In genomic region chr17:45425125-45425983, GRCh38 we compare ENCODE assay signal across 1 cellular context.
TF ChIP-seq lines count a peak whose summit lies in the region.

No MANE protein-coding gene starts in this region.

TF ChIP-seq in HepG2, 621 proteins besides CTCF, POLR2A, EP300 and RAD21 (continued from another document and continues in another):
- TF ChIP-seq ZNF629 (CRISPR knock-in tag; conservative IDR thresholded peaks at IDR 0.05): no peak
- peak; percentile 79 for TF ChIP-seq SAP130 (CRISPR knock-in tag; IDR thresholded peaks at IDR 0.05; ENCODE audit: low read depth)
- no peak for TF ChIP-seq ZNF282 (IDR thresholded peaks at IDR 0.05; ENCODE audit: partially characterized antibody)
- peak; percentile 75 for TF ChIP-seq ZBTB7B (CRISPR knock-in tag; IDR thresholded peaks at IDR 0.05)
- TF ChIP-seq MXD4 (CRISPR knock-in tag; IDR thresholded peaks at IDR 0.05): peak; percentile 65; the same call in 1 of the 2 replicates
- TF ChIP-seq ZNF33A (CRISPR knock-in tag; IDR thresholded peaks at IDR 0.05; ENCODE audit: borderline replicate concordance): no peak
- TF ChIP-seq SMAD9 (CRISPR knock-in tag; IDR thresholded peaks at IDR 0.05): no peak
- 0 out of 2 replicates have a peak, but pooled peaks have one; percentile 20 for TF ChIP-seq FOXK2 (IDR thresholded peaks at IDR 0.05)
- peak; percentile 65; the same call in 1 of the 2 replicates for TF ChIP-seq MAZ (IDR thresholded peaks at IDR 0.05; ENCODE audit: borderline replicate concordance, low read depth, low read length)
- TF ChIP-seq MAZ (CRISPR knock-in tag; IDR thresholded peaks at IDR 0.05; ENCODE audit: low read depth): peak; percentile 53
- peak; percentile 79; the same call in 1 of the 2 replicates for TF ChIP-seq ZNF512B (CRISPR knock-in tag; IDR thresholded peaks at IDR 0.05; ENCODE audit: borderline replicate concordance)
- TF ChIP-seq ISX (CRISPR knock-in tag; conservative IDR thresholded peaks at IDR 0.05): 0 out of 2 replicates have a peak, but pooled peaks have one; percentile 45
- no peak for TF ChIP-seq ZNF850 (CRISPR knock-in tag; conservative IDR thresholded peaks at IDR 0.05)
- TF ChIP-seq SALL1 (CRISPR knock-in tag; IDR thresholded peaks at IDR 0.05): peak; percentile 61
- TF ChIP-seq POGK (CRISPR knock-in tag; conservative IDR thresholded peaks at IDR 0.05): no peak; the same call in 1 of the 2 replicates
- TF ChIP-seq PPARG (CRISPR knock-in tag; conservative IDR thresholded peaks at IDR 0.05): 0 out of 2 replicates have a peak, but pooled peaks have one; percentile 30
- no peak for TF ChIP-seq NFATC3 (CRISPR knock-in tag; IDR thresholded peaks at IDR 0.05)
- peak; percentile 79 for TF ChIP-seq GABPB1 (CRISPR knock-in tag; IDR thresholded peaks at IDR 0.05)
- peak; percentile 60 for TF ChIP-seq KAT8 (CRISPR knock-in tag; IDR thresholded peaks at IDR 0.05)
- TF ChIP-seq ZNF143 (CRISPR knock-in tag; IDR thresholded peaks at IDR 0.05): no peak; the same call in 1 of the 2 replicates
- TF ChIP-seq CSRNP1 (CRISPR knock-in tag; IDR thresholded peaks at IDR 0.05): peak; percentile 87; the same call in 1 of the 2 replicates
- TF ChIP-seq ZBTB26 (CRISPR knock-in tag; IDR thresholded peaks at IDR 0.05; ENCODE audit: borderline replicate concordance): 0 out of 2 replicates have a peak, but pooled peaks have one; percentile 64
- peak; percentile 93 for TF ChIP-seq ZNF263 (CRISPR knock-in tag; IDR thresholded peaks at IDR 0.05)
- TF ChIP-seq ZFY (CRISPR knock-in tag; IDR thresholded peaks at IDR 0.05): peak; percentile 81
- 0 out of 2 replicates have a peak, but pooled peaks have one; percentile 40 for TF ChIP-seq SP2 (CRISPR knock-in tag; IDR thresholded peaks at IDR 0.05)
- TF ChIP-seq HCFC1 (IDR thresholded peaks at IDR 0.05; ENCODE audit: low read depth, low read length): 0 out of 2 replicates have a peak, but pooled peaks have one; percentile 21
- peak; percentile 74; the same call in 1 of the 2 replicates for TF ChIP-seq ZNF772 (CRISPR knock-in tag; IDR thresholded peaks at IDR 0.05)
- no peak for TF ChIP-seq PHB2 (IDR thresholded peaks at IDR 0.05; ENCODE audit: partially characterized antibody)
- TF ChIP-seq TGIF2 (CRISPR knock-in tag; IDR thresholded peaks at IDR 0.05): 0 out of 2 replicates have a peak, but pooled peaks have one; percentile 16
- TF ChIP-seq FOXJ3 (CRISPR knock-in tag; IDR thresholded peaks at IDR 0.05; ENCODE audit: borderline replicate concordance): no peak
- TF ChIP-seq ZNF367 (CRISPR knock-in tag; IDR thresholded peaks at IDR 0.05; ENCODE audit: borderline replicate concordance): 0 out of 2 replicates have a peak, but pooled peaks have one; percentile 57
- TF ChIP-seq, protein P1, sequence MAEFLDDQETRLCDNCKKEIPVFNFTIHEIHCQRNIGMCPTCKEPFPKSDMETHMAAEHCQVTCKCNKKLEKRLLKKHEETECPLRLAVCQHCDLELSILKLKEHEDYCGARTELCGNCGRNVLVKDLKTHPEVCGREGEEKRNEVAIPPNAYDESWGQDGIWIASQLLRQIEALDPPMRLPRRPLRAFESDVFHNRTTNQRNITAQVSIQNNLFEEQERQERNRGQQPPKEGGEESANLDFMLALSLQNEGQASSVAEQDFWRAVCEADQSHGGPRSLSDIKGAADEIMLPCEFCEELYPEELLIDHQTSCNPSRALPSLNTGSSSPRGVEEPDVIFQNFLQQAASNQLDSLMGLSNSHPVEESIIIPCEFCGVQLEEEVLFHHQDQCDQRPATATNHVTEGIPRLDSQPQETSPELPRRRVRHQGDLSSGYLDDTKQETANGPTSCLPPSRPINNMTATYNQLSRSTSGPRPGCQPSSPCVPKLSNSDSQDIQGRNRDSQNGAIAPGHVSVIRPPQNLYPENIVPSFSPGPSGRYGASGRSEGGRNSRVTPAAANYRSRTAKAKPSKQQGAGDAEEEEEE (CRISPR knock-in tag; IDR thresholded peaks at IDR 0.05; ENCODE audit: borderline replicate concordance): no peak
- peak; percentile 53 for TF ChIP-seq HNRNPLL (IDR thresholded peaks at IDR 0.05; ENCODE audit: low read depth, low read length, poor library complexity, severe bottlenecking)
- no peak; the same call in none of the 2 replicates for TF ChIP-seq RARA (CRISPR knock-in tag; IDR thresholded peaks at IDR 0.05)
- TF ChIP-seq SNAPC5 (CRISPR knock-in tag; IDR thresholded peaks at IDR 0.05; ENCODE audit: borderline replicate concordance): no peak
- 0 out of 2 replicates have a peak, but pooled peaks have one; percentile 59 for TF ChIP-seq SSRP1 (CRISPR knock-in tag; IDR thresholded peaks at IDR 0.05)
- no peak for TF ChIP-seq TRIM22 (IDR thresholded peaks at IDR 0.05)
- TF ChIP-seq HBP1 (CRISPR knock-in tag; IDR thresholded peaks at IDR 0.05; ENCODE audit: low read depth): no peak
- 0 out of 2 replicates have a peak, but pooled peaks have one; percentile 11 for TF ChIP-seq ARNTL (CRISPR knock-in tag; IDR thresholded peaks at IDR 0.05)
- TF ChIP-seq ZNF207 (IDR thresholded peaks at IDR 0.05; ENCODE audit: borderline replicate concordance): no peak
- TF ChIP-seq DNMT1 (CRISPR knock-in tag; IDR thresholded peaks at IDR 0.05): no peak
- TF ChIP-seq ZNF317 (CRISPR knock-in tag; IDR thresholded peaks at IDR 0.05): peak; percentile 36; the same call in 1 of the 2 replicates
- TF ChIP-seq HOXA9 (CRISPR knock-in tag; IDR thresholded peaks at IDR 0.05; ENCODE audit: borderline replicate concordance): no peak
- TF ChIP-seq, protein P2, sequence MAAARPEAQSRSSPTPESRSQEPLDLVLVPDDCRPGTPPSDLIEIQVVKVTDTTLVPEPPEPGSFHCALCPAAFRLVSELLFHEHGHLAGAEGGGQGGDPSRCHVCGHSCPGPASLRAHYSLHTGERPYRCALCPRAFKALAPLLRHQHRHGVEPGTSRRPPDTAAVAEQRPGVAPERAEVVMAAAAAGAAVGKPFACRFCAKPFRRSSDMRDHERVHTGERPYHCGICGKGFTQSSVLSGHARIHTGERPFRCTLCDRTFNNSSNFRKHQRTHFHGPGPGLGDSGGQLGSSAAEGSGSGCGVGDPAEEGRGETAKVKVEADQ (CRISPR knock-in tag; IDR thresholded peaks at IDR 0.05; ENCODE audit: borderline replicate concordance): no peak
- no peak for TF ChIP-seq NCOA5 (CRISPR knock-in tag; IDR thresholded peaks at IDR 0.05)
- no peak for TF ChIP-seq JUNB (CRISPR knock-in tag; IDR thresholded peaks at IDR 0.05; ENCODE audit: borderline replicate concordance)
- TF ChIP-seq TAF1 (CRISPR knock-in tag; IDR thresholded peaks at IDR 0.05): peak; percentile 91
- no peak for TF ChIP-seq NCOA1 (CRISPR knock-in tag; IDR thresholded peaks at IDR 0.05)
- TF ChIP-seq ZNF18 (CRISPR knock-in tag; IDR thresholded peaks at IDR 0.05; ENCODE audit: insufficient replicate concordance): peak; percentile 46
- TF ChIP-seq MIER3 (CRISPR knock-in tag; IDR thresholded peaks at IDR 0.05; ENCODE audit: borderline replicate concordance): peak; percentile 77; the same call in 1 of the 2 replicates
- TF ChIP-seq DMAP1 (CRISPR knock-in tag; IDR thresholded peaks at IDR 0.05): 0 out of 2 replicates have a peak, but pooled peaks have one; percentile 52
- peak; percentile 81 for TF ChIP-seq PHF8 (CRISPR knock-in tag; IDR thresholded peaks at IDR 0.05)
- TF ChIP-seq RBAK (CRISPR knock-in tag; IDR thresholded peaks at IDR 0.05): no peak
